In genomic region chr4:188268081-188268908, GRCh38 we compare ENCODE assay signal across 14 cellular contexts.
A peak's percentile ranks its signal among the peaks of the same experiment; 100 is the strongest.
DNase-seq lines count a peak whose midpoint lies in the region; ATAC-seq, FAIRE-seq and TF ChIP-seq lines count a peak whose summit lies in the region.
"Had no signal": no experiment of that assay in that cellular context is flagged by ENCODE, and none has a peak within 500 bp of the region (broad histone marks: within the 10 kb centered on the region; RNA-seq: fewer than 3 reads in every experiment).

No MANE protein-coding gene starts in this region.

- H3K9ac ChIP-seq in HepG2 (ENCODE audit: insufficient read depth, low read depth, low read length) (no peak overlapping the region), neural progenitor cell (no peak overlapping the region)
- H3K9ac ChIP-seq: KMS-11 had no signal

- no peaks in the 10 kb centered on the region for H3F3A ChIP-seq in neural progenitor cell (ENCODE audit: low read depth)

- TF ChIP-seq RAD21 in HepG2 (CRISPR knock-in tag; IDR thresholded peaks at IDR 0.05), result no peak

- TF ChIP-seq POLR2A in HepG2 (IDR thresholded peaks at IDR 0.05; ENCODE audit: insufficient read depth in 1 of 2, low read depth in 2 of 2, low read length in 2 of 2) (no peak), right lobe of liver (IDR thresholded peaks at IDR 0.05) (no peak)

- H3K4me1 Mint-ChIP-seq in WTC11, result peaks cover 20% of the 10 kb centered on the region
- H3K4me1 Mint-ChIP-seq in neural progenitor cell, result no peaks in the 10 kb centered on the region
- H3K4me1 Mint-ChIP-seq in naive thymus-derived CD8-positive, alpha-beta T cell, result no peaks in the 10 kb centered on the region
- H3K4me1 Mint-ChIP-seq: CD14-positive monocyte had no signal

- H2AFZ ChIP-seq in HepG2 (ENCODE audit: low read length), result no peak overlapping the region
- H2AFZ ChIP-seq in neural progenitor cell (replicated peaks), result peak overlapping the region; percentile 79

- no peaks in the 10 kb centered on the region for H3K79me2 ChIP-seq in HepG2 (ENCODE audit: insufficient read depth, low read length)
- H3K79me2 ChIP-seq in neural progenitor cell (ENCODE audit: low read depth), result no peaks in the 10 kb centered on the region

- intact Hi-C loops in HepG2 (cut with micrococcal nuclease; ENCODE audit: unreplicated experiment) (no loop called here), right lobe of liver (cut with DNase I) (no loop called here)

- no peak overlapping the region for H3K27ac Mint-ChIP-seq in WTC11
- no peak overlapping the region for H3K27ac Mint-ChIP-seq in neural progenitor cell
- H3K27ac Mint-ChIP-seq in naive thymus-derived CD8-positive, alpha-beta T cell, result no peak overlapping the region
- H3K27ac Mint-ChIP-seq: CD14-positive monocyte; CD8-positive, alpha-beta T cell had no signal

- ATAC-seq in HepG2 (no peak), right lobe of liver (no peak), WTC11 (peak; percentile 77), GM18861 (IDR thresholded peaks at IDR 0.05; ENCODE audit: unreplicated experiment) (no peak)
- no peak for ATAC-seq in naive thymus-derived CD8-positive, alpha-beta T cell
- ATAC-seq: CD8-positive, alpha-beta T cell had no signal

- H3K36me3 Mint-ChIP-seq in WTC11, result no peaks in the 10 kb centered on the region
- no peaks in the 10 kb centered on the region for H3K36me3 Mint-ChIP-seq in neural progenitor cell
- no peaks in the 10 kb centered on the region for H3K36me3 Mint-ChIP-seq in naive thymus-derived CD8-positive, alpha-beta T cell
- H3K36me3 Mint-ChIP-seq: CD14-positive monocyte; CD8-positive, alpha-beta T cell had no signal

- FAIRE-seq in HepG2 (lab: Jason Lieb, UNC), result no peak

- H3K27me3 Mint-ChIP-seq in WTC11 (ENCODE audit: low read depth) (no peaks in the 10 kb centered on the region), neural progenitor cell (ENCODE audit: insufficient read depth, low read depth) (no peaks in the 10 kb centered on the region)
- no peaks in the 10 kb centered on the region for H3K27me3 Mint-ChIP-seq in naive thymus-derived CD8-positive, alpha-beta T cell

- CTCF ChIA-PET in HepG2 (lab: Yijun Ruan, JAX; ENCODE audit: low intra/inter-chr PET ratio, low total read pairs) (no interaction called here), WTC11 (lab: Charles Lee) (no interaction called here)

- H3K9me3 Mint-ChIP-seq in WTC11 (no peaks in the 10 kb centered on the region), neural progenitor cell (peaks cover 3% of the 10 kb centered on the region)
- peaks cover 2 to 26% (median 7%) of the 10 kb centered on the region in 9 donors for H3K9me3 Mint-ChIP-seq in naive thymus-derived CD8-positive, alpha-beta T cell

- H3K36me3 ChIP-seq in HepG2 (replicated peaks in 1 of 2; ENCODE audit: control insufficient read depth in 1 of 2, insufficient read depth in 2 of 2, low read length in 2 of 2), result no peaks in the 10 kb centered on the region
- H3K36me3 ChIP-seq in right lobe of liver, result no peaks in the 10 kb centered on the region
- H3K36me3 ChIP-seq in neural progenitor cell, result no peaks in the 10 kb centered on the region

- in situ Hi-C loops in HepG2 (cut with HindIII; ENCODE audit: extremely low pct_ligation_motif_present, low pct_unique_long_range_greater_than_20kb), result no loop called here

- H3K9me3 ChIP-seq in HepG2 (ENCODE audit: low read length), result no peaks in the 10 kb centered on the region
- no peaks in the 10 kb centered on the region for H3K9me3 ChIP-seq in right lobe of liver
- H3K9me3 ChIP-seq in neural progenitor cell (ENCODE audit: low read depth), result no peaks in the 10 kb centered on the region

- H3K4me1 ChIP-seq in HepG2 (ENCODE audit: insufficient read depth, low read length), result no peaks in the 10 kb centered on the region
- no peaks in the 10 kb centered on the region for H3K4me1 ChIP-seq in right lobe of liver
- H3K4me1 ChIP-seq in neural progenitor cell, result no peaks in the 10 kb centered on the region

- H3K27ac ChIP-seq in HepG2 (ENCODE audit: extremely low read length, insufficient read depth, low read length), result no peak overlapping the region
- H3K27ac ChIP-seq in right lobe of liver, result no peak overlapping the region
- no peak overlapping the region for H3K27ac ChIP-seq in neural progenitor cell
- H3K27ac ChIP-seq: 22Rv1, KMS-11 had no signal

- H3K27me3 ChIP-seq in HepG2 (ENCODE audit: control insufficient read depth in 1 of 2, insufficient read depth in 2 of 2, low read length in 2 of 2) (no peaks in the 10 kb centered on the region; a peak in 2 of 5 replicates), right lobe of liver (no peaks in the 10 kb centered on the region), neural progenitor cell (no peaks in the 10 kb centered on the region)

- no peak for TF ChIP-seq EP300 in HepG2 (IDR thresholded peaks at IDR 0.05; ENCODE audit: low read depth in 2 of 2, low read length in 2 of 2)
- no peak for TF ChIP-seq EP300 in HepG2 (CRISPR knock-in tag; IDR thresholded peaks at IDR 0.05; ENCODE audit: borderline replicate concordance)

- no TSS peak for BruUV-seq in HepG2 (replicated peaks; lab: Mats Ljungman, UMichigan)

- no peak overlapping the region for H3K4me3 Mint-ChIP-seq in WTC11
- H3K4me3 Mint-ChIP-seq in neural progenitor cell, result no peak overlapping the region
- H3K4me3 Mint-ChIP-seq in naive thymus-derived CD8-positive, alpha-beta T cell, result no peak overlapping the region
- H3K4me3 Mint-ChIP-seq: CD14-positive monocyte; CD8-positive, alpha-beta T cell had no signal

- POLR2A ChIA-PET in HepG2 (lab: Yijun Ruan, JAX) (no interaction called here), WTC11 (lab: Charles Lee) (no interaction called here)
- POLR2A ChIA-PET in naive thymus-derived CD8-positive, alpha-beta T cell (lab: Charles Lee), result no interaction called here

- 0 out of 2 replicates have a peak, but pooled peaks have one; percentile 7 for TF ChIP-seq CTCF in HepG2 (CRISPR knock-in tag; IDR thresholded peaks at IDR 0.05)
- TF ChIP-seq CTCF in right lobe of liver (IDR thresholded peaks at IDR 0.05), result no peak
- no peak for TF ChIP-seq CTCF in WTC11 (IDR thresholded peaks at IDR 0.05)
- no peak for TF ChIP-seq CTCF in neural progenitor cell (IDR thresholded peaks at IDR 0.05)

- H3K4me3 ChIP-seq in HepG2 (replicated peaks in 1 of 3; ENCODE audit: insufficient read depth in 1 of 3, low read depth in 2 of 3, low read length in 3 of 3) (no peak overlapping the region), right lobe of liver (no peak overlapping the region), neural progenitor cell (no peak overlapping the region)

- H4K20me1 ChIP-seq in HepG2 (ENCODE audit: insufficient read depth, low read length) (no peaks in the 10 kb centered on the region), neural progenitor cell (ENCODE audit: low read depth) (no peaks in the 10 kb centered on the region)

- 25% methylated on average over 11 of the region's 13 CpGs for WGBS in HepG2 (ENCODE audit: low lambda C conversion rate)
- 49% methylated on average over 6 of the region's 13 CpGs for WGBS in right lobe of liver (ENCODE audit: insufficient coverage, low coverage, low lambda C conversion rate, missing lambda C conversion rate)

- H3K4me2 ChIP-seq in HepG2 (ENCODE audit: low read depth, low read length) (no peak overlapping the region), neural progenitor cell (no peak overlapping the region)
- H3K4me2 ChIP-seq: KMS-11 had no signal

- DNase-seq in HepG2 (ENCODE audit: low spot score) (no peak), right lobe of liver (no peak), WTC11 (ENCODE audit: low spot score) (no peak), neural progenitor cell (ENCODE audit: low spot score) (no peak), NCI-H1436 treated with DMSO at 0.1 percent for 48 hours (lab: John Stamatoyannopoulos, UW) (no peak), SHP77 treated with DMSO at 0.1 percent for 48 hours (lab: John Stamatoyannopoulos, UW) (no peak)
- DNase-seq in naive thymus-derived CD8-positive, alpha-beta T cell, result no peak
- DNase-seq: CD8-positive, alpha-beta T cell; COR-L47; GOT3 had no signal

TF ChIP-seq in HepG2, 621 proteins besides CTCF, POLR2A, EP300 and RAD21 (continues in another document):
- TF ChIP-seq GPN1 (CRISPR knock-in tag; IDR thresholded peaks at IDR 0.05; ENCODE audit: borderline replicate concordance), result no peak

TF ChIP-seq in WTC11, 78 proteins besides CTCF, POLR2A, EP300 and RAD21:
- TF ChIP-seq SP1 (CRISPR knock-in tag; conservative IDR thresholded peaks at IDR 0.05) (0 out of 2 replicates have a peak, but pooled peaks have one; percentile 9), GRHL2 (CRISPR knock-in tag; IDR thresholded peaks at IDR 0.05; ENCODE audit: insufficient replicate concordance, severe bottlenecking) (no peak)

Comparison
In these comparisons a context has a peak if more than half of its experiments do, and no peak if none do; other contexts are left out.
1. Of the 50 proteins assayed by ChIP-seq in both HepG2 and WTC11: peak only in HepG2: CTCF; only in WTC11: SP1; in both: none; in neither: 48.